8 cellular contexts compared by ENCODE assay signal in genomic region chr16:67028555-67029248, GRCh38. TPM values are rescaled to one million over a fixed set of nuclear protein-coding genes. Genes with fewer than 3 reads are reported as not detected.
DNase-seq lines count a peak whose midpoint lies in the region; TF ChIP-seq lines count a peak whose summit lies in the region.

CBFB (plus strand) TSS chr16:67029149; CDS start chr16:67029408, 259 bp downstream.

- 1 to 2% methylated on average over 39 to 46 of the region's 73 CpGs for WGBS in GM23248 (ENCODE audit: low coverage in 1 of 2, low lambda C conversion rate in 2 of 2, missing lambda C conversion rate in 2 of 2), 2 experiments

- peak within 1 kb of the TSS; percentile 91 for H3K27ac ChIP-seq in GM23248

- peaks cover 32% of the 10 kb centered on the region for H3K36me3 Mint-ChIP-seq in nephron progenitor cell (ENCODE audit: low read depth)
- peaks cover 34% of the 10 kb centered on the region for H3K36me3 Mint-ChIP-seq in stimulated activated naive CD8-positive, alpha-beta T cell treated with anti-CD3 and anti-CD28 coated beads, Interleukin-15, Interleukin-2, amounts not matched to agents 100 ng/mL and 50 ng/mL, for 24 hours (ENCODE audit: low read depth)

- DNase-seq in EH (ENCODE audit: low read depth) = peak; percentile 92
- peak; percentile 93 for DNase-seq in GM23248
- DNase-seq in LNCaP clone FGC (ENCODE audit: low read depth) = peak; percentile 68
- peak; percentile 75 to 86 for DNase-seq in SHP77 (lab: John Stamatoyannopoulos, UW)
- DNase-seq in activated effector memory CD4-positive, alpha-beta T cell treated with Interleukin-2 at 50 U/mL for 16 hours = peak; percentile 92
- peak; percentile 89 for DNase-seq in fibroblast of the aortic adventitia (ENCODE audit: low read depth)
- peak; percentile 94 for DNase-seq in nephron progenitor cell

- peaks cover 49% of the 10 kb centered on the region for H3K4me1 Mint-ChIP-seq in nephron progenitor cell
- H3K4me1 Mint-ChIP-seq in stimulated activated naive CD8-positive, alpha-beta T cell treated with anti-CD3 and anti-CD28 coated beads, Interleukin-15, Interleukin-2, amounts not matched to agents 100 ng/mL and 50 ng/mL, for 24 hours (ENCODE audit: low read depth) = peaks cover 44% of the 10 kb centered on the region

- H3K9me3 Mint-ChIP-seq in nephron progenitor cell = no peaks in the 10 kb centered on the region
- H3K9me3 Mint-ChIP-seq in stimulated activated naive CD8-positive, alpha-beta T cell treated with anti-CD3 and anti-CD28 coated beads, Interleukin-15, Interleukin-2, amounts not matched to agents 100 ng/mL and 50 ng/mL, for 24 hours = no peaks in the 10 kb centered on the region

- peaks cover 30% of the 10 kb centered on the region for H3K4me1 ChIP-seq in GM23248 (ENCODE audit: insufficient read depth)

- no peaks in the 10 kb centered on the region for H3K9me2 ChIP-seq in GM23248 (ENCODE audit: insufficient read depth)

- in situ Hi-C loops in GM23248 (cut with MboI) = no loop called here

- H3K27me3 Mint-ChIP-seq in nephron progenitor cell (ENCODE audit: low read depth, poor library complexity) = no peaks in the 10 kb centered on the region
- H3K27me3 Mint-ChIP-seq in stimulated activated naive CD8-positive, alpha-beta T cell treated with anti-CD3 and anti-CD28 coated beads, Interleukin-15, Interleukin-2, amounts not matched to agents 100 ng/mL and 50 ng/mL, for 24 hours = no peaks in the 10 kb centered on the region

- H3F3A ChIP-seq in GM23248 (ENCODE audit: insufficient read depth) = peaks cover 9% of the 10 kb centered on the region; the same call in 1 of the 2 replicates

- peak within 1 kb of the TSS; percentile 92 for H3K4me3 Mint-ChIP-seq in nephron progenitor cell
- H3K4me3 Mint-ChIP-seq in stimulated activated naive CD8-positive, alpha-beta T cell treated with anti-CD3 and anti-CD28 coated beads, Interleukin-15, Interleukin-2, amounts not matched to agents 100 ng/mL and 50 ng/mL, for 24 hours = peak within 1 kb of the TSS; percentile 91

- peak within 1 kb of the TSS; percentile 82 for H3K4me3 ChIP-seq in GM23248
- peak within 1 kb of the TSS; percentile 76 for H3K4me3 ChIP-seq in LNCaP clone FGC (ENCODE audit: low read depth, low read length)
- peak within 1 kb of the TSS; percentile 83 for H3K4me3 ChIP-seq in fibroblast of the aortic adventitia (ENCODE audit: low read depth, low read length)

- H3K9ac ChIP-seq in GM23248 = peak within 1 kb of the TSS; percentile 95

- H4K20me1 ChIP-seq in GM23248 (ENCODE audit: insufficient read depth) = no peaks in the 10 kb centered on the region

- no peaks in the 10 kb centered on the region for H3K9me3 ChIP-seq in GM23248 (ENCODE audit: low read depth)

- peak within 1 kb of the TSS; percentile 51 for H3K27ac Mint-ChIP-seq in nephron progenitor cell
- peak within 1 kb of the TSS; percentile 93 for H3K27ac Mint-ChIP-seq in stimulated activated naive CD8-positive, alpha-beta T cell treated with anti-CD3 and anti-CD28 coated beads, Interleukin-15, Interleukin-2, amounts not matched to agents 100 ng/mL and 50 ng/mL, for 24 hours

- H2AFZ ChIP-seq in GM23248 = peak within 1 kb of the TSS; percentile 92

- H3K79me2 ChIP-seq in GM23248 (ENCODE audit: insufficient read depth) = peaks cover 40% of the 10 kb centered on the region

- H3K27me3 ChIP-seq in GM23248 (replicated peaks; ENCODE audit: insufficient read depth) = no peaks in the 10 kb centered on the region

- TF ChIP-seq CTCF in LNCaP clone FGC (IDR thresholded peaks at IDR 0.05; ENCODE audit: control insufficient read depth, extremely low read depth, insufficient read depth) (no peak), fibroblast of the aortic adventitia (IDR thresholded peaks at IDR 0.05; ENCODE audit: insufficient read depth, low read length) (peak; percentile 4), nephron progenitor cell (IDR thresholded peaks at IDR 0.05) (no peak)

- no peaks in the 10 kb centered on the region for H3K36me3 ChIP-seq in GM23248 (ENCODE audit: low read depth)

- H3K4me2 ChIP-seq in GM23248 (ENCODE audit: unreplicated experiment) = peak within 1 kb of the TSS; percentile 100

RNA-seq across cellular contexts. Expression of gene CBFB, which starts in this region (rescaled TPM):
- 53.3 and 63.2 TPM in 2 replicates for total RNA-seq in GM23248 (2014; rRNA removed; shearing (Covaris generic))
- 52.3 and 56.1 TPM in 2 replicates for polyA plus RNA-seq in GM23248 (2016; fragmentation: Nextera tagmentation; extraction: Ambion mirVana)
- total RNA-seq in fibroblast of the aortic adventitia (ENCODE audit: low replicate concordance) = 74.3 and 125 TPM in 2 replicates

Comparison
In these comparisons a context has a peak if more than half of its experiments do, and no peak if none do; other contexts are left out.
1. Peak in every context shown above with its lines: DNase-seq, H3K4me3 ChIP-seq and H3K27ac ChIP-seq.